16 cellular contexts compared by ENCODE assay signal in genomic region chr7:75721922-75722321, GRCh38. TPM values are rescaled to one million over a fixed set of nuclear protein-coding genes. Genes with fewer than 3 reads are reported as not detected.
"Had no signal": no experiment of that assay in that cellular context is flagged by ENCODE, and none has a peak within 500 bp of the region (broad histone marks: within the 10 kb centered on the region; RNA-seq: fewer than 3 reads in every experiment).

No MANE protein-coding gene starts in this region.

RNA-seq across cellular contexts. Expression of gene CCL26, which starts 50.1 kb away (rescaled TPM):
- total RNA-seq: naive thymus-derived CD8-positive, alpha-beta T cell; natural killer cell treated with Interleukin-12 subunit alpha and Interleukin-12 subunit beta and Interleukin-15 and Interleukin-18, amount 100 ng/mL, for 72 hours; neural crest cell; osteocyte; pancreas; progenitor cell of endocrine pancreas; psoas muscle; renal cortical epithelial cell; right lobe of liver; smooth muscle cell; stomach; temporal lobe; thoracic aorta; thyroid gland; transverse colon; uterus had no signal
- polyA plus RNA-seq: naive thymus-derived CD8-positive, alpha-beta T cell had no signal
